8 cellular contexts compared by ENCODE assay signal in the genomic region with DNA sequence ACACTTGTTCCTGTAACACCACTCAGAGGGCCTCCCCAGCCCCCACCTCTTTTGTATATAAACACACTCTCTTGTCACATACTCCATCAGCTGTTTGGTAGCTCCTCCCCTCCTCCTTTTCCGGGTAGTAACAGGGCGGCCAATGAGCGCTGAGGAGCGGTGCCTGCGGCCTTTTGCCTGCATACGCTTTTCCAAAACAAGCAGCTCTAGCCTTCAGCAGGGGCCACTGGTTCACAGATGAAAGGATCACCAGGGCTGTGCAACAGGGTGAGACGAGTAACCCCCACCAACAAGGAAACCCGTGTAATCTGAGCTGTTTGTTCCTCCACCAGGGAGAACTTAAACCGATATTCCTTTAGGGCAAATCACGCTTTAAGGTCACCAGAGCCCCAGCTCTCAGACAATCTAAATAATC. TPM values are rescaled to one million over a fixed set of nuclear protein-coding genes. Genes with fewer than 3 reads are reported as not detected.
A peak's percentile ranks its signal among the peaks of the same experiment; 100 is the strongest.
DNase-seq lines count a peak whose midpoint lies in the region; ATAC-seq and TF ChIP-seq lines count a peak whose summit lies in the region.

No MANE protein-coding gene starts in this region.

- H3K36me3 ChIP-seq in lung (ENCODE audit: control insufficient read depth in 2 of 2, insufficient read depth in 2 of 2, low read length in 2 of 2), result peaks cover 0 to 2% of the 10 kb centered on the region in 2 donors

- no peaks in the 10 kb centered on the region for H3K27me3 ChIP-seq in lung (ENCODE audit: control insufficient read depth, insufficient read depth)

- H3K36me3 Mint-ChIP-seq in activated CD4-positive, alpha-beta memory T cell treated with anti-CD3 and anti-CD28 coated beads, Interleukin-2, amount 10 ng/mL, durations not matched to agents 7 days and 5 days (ENCODE audit: low read depth), result peaks cover 18% of the 10 kb centered on the region

- TF ChIP-seq CTCF in lung (IDR thresholded peaks at IDR 0.05; ENCODE audit: control extremely low read depth, extremely low read depth), result no peak

- H3K4me3 ChIP-seq in lung, result no peak overlapping the region

- POLR2A ChIA-PET in activated CD4-positive, alpha-beta memory T cell treated with anti-CD3 and anti-CD28 coated beads, Interleukin-2, amount 10 ng/mL, durations not matched to agents 7 days and 5 days (lab: Charles Lee), result interaction anchor here (0.7 to 1.6 kb wide), 9 partner anchors 10 to 515 kb away, joined by 3 to 6 read pairs (median 4); a partner anchor contains a TSS

- no peak overlapping the region for H3K4me3 Mint-ChIP-seq in activated CD4-positive, alpha-beta memory T cell treated with anti-CD3 and anti-CD28 coated beads, Interleukin-2, amount 10 ng/mL, durations not matched to agents 7 days and 5 days

- CTCF ChIA-PET in activated CD4-positive, alpha-beta memory T cell treated with anti-CD3 and anti-CD28 coated beads, Interleukin-2, amount 10 ng/mL, durations not matched to agents 7 days and 5 days (lab: Charles Lee), result interaction anchor here (1.0 to 2.3 kb wide), 4 partner anchors 55 to 124 kb away, joined by 3 to 9 read pairs (median 6); no protein-coding TSS in a partner anchor

- H3K9me3 ChIP-seq in lung (ENCODE audit: control insufficient read depth in 2 of 2, insufficient read depth in 1 of 2, low read length in 1 of 2), result no peaks in the 10 kb centered on the region

- peaks cover 17% of the 10 kb centered on the region for H3K4me1 Mint-ChIP-seq in activated CD4-positive, alpha-beta memory T cell treated with anti-CD3 and anti-CD28 coated beads, Interleukin-2, amount 10 ng/mL, durations not matched to agents 7 days and 5 days

- 1 to 3% methylated on average over 10 of the region's 10 CpGs for WGBS in lung, 2 donors

- ATAC-seq in GM18907 (IDR thresholded peaks at IDR 0.05; ENCODE audit: unreplicated experiment) (peak; percentile 56), HG03175 (IDR thresholded peaks at IDR 0.05; ENCODE audit: unreplicated experiment) (peak; percentile 57), lung (ENCODE audit: insufficient read depth, low FRiP score) (peak; percentile 53)

- H3K27ac Mint-ChIP-seq in activated CD4-positive, alpha-beta memory T cell treated with anti-CD3 and anti-CD28 coated beads, Interleukin-2, amount 10 ng/mL, durations not matched to agents 7 days and 5 days, result no peak overlapping the region

- peaks cover 4 to 8% of the 10 kb centered on the region in 2 donors for H3K4me1 ChIP-seq in lung (ENCODE audit: control insufficient read depth in 2 of 2, insufficient read depth in 2 of 2, low read length in 2 of 2)

- no peaks in the 10 kb centered on the region for H3K9me3 Mint-ChIP-seq in activated CD4-positive, alpha-beta memory T cell treated with anti-CD3 and anti-CD28 coated beads, Interleukin-2, amount 10 ng/mL, durations not matched to agents 7 days and 5 days

- no peaks in the 10 kb centered on the region for H3K27me3 Mint-ChIP-seq in activated CD4-positive, alpha-beta memory T cell treated with anti-CD3 and anti-CD28 coated beads, Interleukin-2, amount 10 ng/mL, durations not matched to agents 7 days and 5 days

- H3K27ac ChIP-seq in lung (ENCODE audit: low read depth in 1 of 2, low read length in 1 of 2), result peak overlapping the region; percentile 92 to 98

- peak; percentile 84 for DNase-seq in AG08395 (ENCODE audit: low spot score)
- DNase-seq in NCI-H524 (lab: John Stamatoyannopoulos, UW), result peak; percentile 84 to 89
- peak; percentile 89 for DNase-seq in activated CD4-positive, alpha-beta memory T cell treated with anti-CD3 and anti-CD28 coated beads, Interleukin-2, amount 10 ng/mL, durations not matched to agents 7 days and 5 days
- DNase-seq in effector CD8-positive, alpha-beta T cell (lab: John Stamatoyannopoulos, UW), result peak; percentile 73
- DNase-seq in lung (ENCODE audit: low spot score), result peak; percentile 92
- peak; percentile 63 to 71 (median 65) for DNase-seq in stimulated activated CD4-positive, alpha-beta T cell treated with anti-CD3 and anti-CD28 coated beads, TNF-alpha, amount 100 ng/mL, for 24 hours (ENCODE audit: low read depth in 3 of 3)

RNA-seq across cellular contexts. Expression of a gene that starts 3.9 kb away (rescaled TPM):
- 10 to 100 TPM; 57.9 to 58.4 TPM for total RNA-seq in activated CD4-positive, alpha-beta memory T cell treated with anti-CD3 and anti-CD28 coated beads, Interleukin-2, amount 10 ng/mL, durations not matched to agents 7 days and 5 days
- 100 to 1,000 TPM in 1 of 2 donors, 10 to 100 TPM in 1; 63.0 to 102 TPM for total RNA-seq in lung
- polyA plus RNA-seq in lung, result 10 to 100 TPM; 23.0 to 36.4 TPM
